Comparison of ENCODE assay signal across 8 cellular contexts in the genomic region with DNA sequence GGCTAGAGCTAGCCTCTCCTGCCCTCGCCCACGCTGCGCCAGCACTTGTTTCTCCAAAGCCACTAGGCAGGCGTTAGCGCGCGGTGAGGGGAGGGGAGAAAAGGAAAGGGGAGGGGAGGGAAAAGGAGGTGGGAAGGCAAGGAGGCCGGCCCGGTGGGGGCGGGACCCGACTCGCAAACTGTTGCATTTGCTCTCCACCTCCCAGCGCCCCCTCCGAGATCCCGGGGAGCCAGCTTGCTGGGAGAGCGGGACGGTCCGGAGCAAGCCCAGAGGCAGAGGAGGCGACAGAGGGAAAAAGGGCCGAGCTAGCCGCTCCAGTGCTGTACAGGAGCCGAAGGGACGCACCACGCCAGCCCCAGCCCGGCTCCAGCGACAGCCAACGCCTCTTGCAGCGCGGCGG. TPM values are rescaled to one million over a fixed set of nuclear protein-coding genes. Genes with fewer than 3 reads are reported as not detected.
A peak's percentile ranks its signal among the peaks of the same experiment; 100 is the strongest.
DNase-seq lines count a peak whose midpoint lies in the region; ATAC-seq and TF ChIP-seq lines count a peak whose summit lies in the region.

Gene AR (plus strand): TSS at position 204 of the 400 bp plus-strand sequence. CDS start 1,126 bp downstream, outside the sequence.

- H3K4me3 ChIP-seq in AG04449 (ENCODE audit: low read depth, low read length) (peak within 1 kb of the TSS; percentile 59), MG63 (peak within 1 kb of the TSS; percentile 45), esophagus (ENCODE audit: low read depth in 1 of 2, low read length in 2 of 2) (peak within 1 kb of the TSS; percentile 41 to 45), mucosa of descending colon (no peak within 1 kb of the TSS), Karpas-422 (ENCODE audit: low read length) (no peak within 1 kb of the TSS)

- no peaks in the 10 kb centered on the region for H3K9me2 ChIP-seq in Karpas-422 (replicated peaks; ENCODE audit: insufficient read depth, low read length)

- H3K36me3 ChIP-seq in MG63, result no peaks in the 10 kb centered on the region
- H3K36me3 ChIP-seq in esophagus (ENCODE audit: control insufficient read depth in 2 of 2, insufficient read depth in 2 of 2, low read length in 1 of 2), result no peaks in the 10 kb centered on the region
- H3K36me3 ChIP-seq in mucosa of descending colon (ENCODE audit: low read depth), result no peaks in the 10 kb centered on the region
- no peaks in the 10 kb centered on the region for H3K36me3 ChIP-seq in Karpas-422 (ENCODE audit: insufficient read depth, low read length)

- intact Hi-C loops in mucosa of descending colon (cut with DNase I, micrococcal nuclease), result no loop called here

- H3K4me2 ChIP-seq in Karpas-422 (ENCODE audit: low read depth, low read length, poor library complexity, severe bottlenecking), result no peak within 1 kb of the TSS

- H3K9ac ChIP-seq in Karpas-422 (ENCODE audit: low read length), result no peak within 1 kb of the TSS

- H3K27ac ChIP-seq in esophagus (ENCODE audit: low read depth in 2 of 2, low read length in 1 of 2) (peak within 1 kb of the TSS in 1 of 2 donors; percentile 54), Karpas-422 (ENCODE audit: low read length) (no peak within 1 kb of the TSS)

- POLR2A ChIA-PET in AG04449 (lab: Yijun Ruan, JAX), result interaction anchor here (0.7 kb wide), 1 partner anchor 41 kb away, joined by 4 read pairs; no protein-coding TSS in a partner anchor

- TF ChIP-seq CTCF in AG04449 (IDR thresholded peaks at IDR 0.05; ENCODE audit: insufficient read depth, low read length, missing control alignments) (no peak), mucosa of descending colon (IDR thresholded peaks at IDR 0.05) (no peak)

- no peaks in the 10 kb centered on the region for H3K9me3 ChIP-seq in MG63
- no peaks in the 10 kb centered on the region for H3K9me3 ChIP-seq in esophagus (ENCODE audit: control insufficient read depth in 2 of 2, insufficient read depth in 1 of 2, low read depth in 1 of 2, low read length in 1 of 2)
- H3K9me3 ChIP-seq in mucosa of descending colon, result no peaks in the 10 kb centered on the region
- H3K9me3 ChIP-seq in Karpas-422 (ENCODE audit: low read length), result no peaks in the 10 kb centered on the region

- no peaks in the 10 kb centered on the region for H3K79me2 ChIP-seq in Karpas-422 (ENCODE audit: low read length)

- no peaks in the 10 kb centered on the region for H4K20me1 ChIP-seq in Karpas-422 (ENCODE audit: insufficient read depth, low read depth, low read length)

- H3K27me3 ChIP-seq in MG63, result no peaks in the 10 kb centered on the region
- H3K27me3 ChIP-seq in esophagus (ENCODE audit: control insufficient read depth in 1 of 2, insufficient read depth in 2 of 2, low read length in 2 of 2), result peaks cover 0 to 6% of the 10 kb centered on the region in 2 donors
- H3K27me3 ChIP-seq in Karpas-422 (ENCODE audit: low read length), result no peaks in the 10 kb centered on the region

- H3K4me1 ChIP-seq in esophagus (ENCODE audit: control insufficient read depth in 2 of 2, insufficient read depth in 2 of 2, low read length in 1 of 2) (no peaks in the 10 kb centered on the region), mucosa of descending colon (ENCODE audit: low read depth) (no peaks in the 10 kb centered on the region), Karpas-422 (ENCODE audit: low read length) (no peaks in the 10 kb centered on the region)

- CTCF ChIA-PET in AG04449 (lab: Yijun Ruan, JAX), result interaction anchor here (1.4 to 2.1 kb wide), 2 partner anchors 10 to 12 kb away, joined by 3 to 4 read pairs; no protein-coding TSS in a partner anchor

- 2 to 32% methylated on average over 28 to 30 of the region's 30 CpGs for WGBS in esophagus, 2 donors

- H2AFZ ChIP-seq in Karpas-422 (ENCODE audit: low read length), result no peak within 1 kb of the TSS

- no peak for DNase-seq in AG04449 (ENCODE audit: low read depth, low spot score)
- peak; percentile 56 for DNase-seq in MG63
- DNase-seq in mucosa of descending colon, result peak; percentile 18 to 55 (median 32)
- no peak for DNase-seq in Karpas-422
- DNase-seq in NCI-H226, result no peak

- ATAC-seq in mucosa of descending colon, result peak; percentile 20
- no peak for ATAC-seq in HG02623 (IDR thresholded peaks at IDR 0.05; ENCODE audit: unreplicated experiment)
- no peak for ATAC-seq in HG03378 (IDR thresholded peaks at IDR 0.05; ENCODE audit: unreplicated experiment)

RNA-seq across cellular contexts. Expression of gene AR, which starts in this region (rescaled TPM):
- total RNA-seq in MG63 (2014; rRNA removed; shearing (Covaris generic); ENCODE audit: low replicate concordance), result 1.2 and 2.4 TPM in 2 replicates
- polyA plus RNA-seq in esophagus, result under 1 TPM; 0.39 to 0.52 TPM
- 1 to 10 TPM in 2 of 3 donors, under 1 TPM in 1; 0.49 to 4.6 (median 1.2) TPM for total RNA-seq in mucosa of descending colon
- 0.25 and 1.5 TPM in 2 replicates for total RNA-seq in Karpas-422 (2014; rRNA removed; shearing (Covaris generic); ENCODE audit: low replicate concordance)

Comparison
In these comparisons a context has a peak if more than half of its experiments do, and no peak if none do; other contexts are left out.
1. DNase-seq: peak in MG63 (single experiment) and mucosa of descending colon (3 of 3); none in AG04449 (single experiment), Karpas-422 (single experiment) and NCI-H226 (single experiment).
2. H3K4me3 ChIP-seq: peak in AG04449 (single experiment), MG63 (single experiment) and esophagus (2 of 2); none in mucosa of descending colon (single experiment) and Karpas-422 (single experiment).